ENCODE assay signal across 18 cellular contexts in genomic region chr15:40010681-40011080, GRCh38. TPM values are rescaled to one million over a fixed set of nuclear protein-coding genes. Genes with fewer than 3 reads are reported as not detected.
DNase-seq lines count a peak whose midpoint lies in the region; ATAC-seq, FAIRE-seq and TF ChIP-seq lines count a peak whose summit lies in the region.
"Had no signal": no experiment of that assay in that cellular context is flagged by ENCODE, and none has a peak within 500 bp of the region (broad histone marks: within the 10 kb centered on the region; RNA-seq: fewer than 3 reads in every experiment).

No MANE protein-coding gene starts in this region.

- DNase-seq in HepG2 (ENCODE audit: low spot score) (no peak), endodermal cell (no peak), mesenchymal stem cell (peak; percentile 10), superior temporal gyrus (ENCODE audit: extremely low spot score) (no peak), nephron progenitor cell (no peak)
- no peak for DNase-seq in stimulated activated CD4-positive, alpha-beta T cell treated with anti-CD3 and anti-CD28 coated beads, Interleukin-12 subunit alpha, Interleukin-12 subunit beta, amount 100 ng/mL, for 4 hours
- DNase-seq: activated CD4-positive, alpha-beta T cell treated with anti-CD3 and anti-CD28 coated beads, Interleukin-2, amount 50 U/mL, for 1 hour; activated T-cell treated with anti-CD3 and anti-CD28 coated beads, Interleukin-2, amount 50 U/mL, for 72 hours; effector CD4-positive, alpha-beta T cell; kidney glomerular epithelial cell; naive thymus-derived CD8-positive, alpha-beta T cell; NCI-H1092; SHP77; T1000 had no signal

- FAIRE-seq in HepG2 (lab: Jason Lieb, UNC) = no peak
- FAIRE-seq: A549 had no signal

- H3K9ac ChIP-seq in liver (ENCODE audit: low read depth in 1 of 2, low read length in 2 of 2) (no peak overlapping the region), HepG2 (ENCODE audit: insufficient read depth, low read depth, low read length) (no peak overlapping the region), endodermal cell (ENCODE audit: extremely low read depth, low read length, poor library complexity, severe bottlenecking) (no peak overlapping the region), mesenchymal stem cell (ENCODE audit: low read length) (no peak overlapping the region)

- TF ChIP-seq RAD21 in liver (IDR thresholded peaks at IDR 0.05) (peak in 1 of 2 donors; percentile 17), HepG2 (CRISPR knock-in tag; IDR thresholded peaks at IDR 0.05) (no peak)

- no peaks in the 10 kb centered on the region for H4K20me1 ChIP-seq in HepG2 (ENCODE audit: insufficient read depth, low read length)

- H4K91ac ChIP-seq in mesenchymal stem cell (ENCODE audit: low read length) = no peak overlapping the region

- H3K4me1 ChIP-seq in liver (ENCODE audit: control insufficient read depth in 4 of 4, insufficient read depth in 4 of 4, low read length in 3 of 4) (no peaks in the 10 kb centered on the region), HepG2 (ENCODE audit: insufficient read depth, low read length) (peaks cover 14% of the 10 kb centered on the region), endodermal cell (ENCODE audit: control insufficient read depth, insufficient read depth, low read length) (no peaks in the 10 kb centered on the region), mesenchymal stem cell (ENCODE audit: control insufficient read depth, insufficient read depth, low read depth, low read length) (no peaks in the 10 kb centered on the region)

- peaks cover 82% of the 10 kb centered on the region for H3K36me3 Mint-ChIP-seq in endodermal cell (ENCODE audit: low read depth)
- H3K36me3 Mint-ChIP-seq in nephron progenitor cell (ENCODE audit: low read depth) = peaks cover 87% of the 10 kb centered on the region

- H3K4me2 ChIP-seq in HepG2 (ENCODE audit: low read depth, low read length) (no peak overlapping the region), mesenchymal stem cell (ENCODE audit: low read length, poor library complexity, severe bottlenecking) (no peak overlapping the region)
- H3K4me2 ChIP-seq: A549 had no signal

- H3K9me3 ChIP-seq in liver (ENCODE audit: control insufficient read depth in 4 of 4, low read length in 3 of 4) (no peaks in the 10 kb centered on the region), HepG2 (ENCODE audit: low read length) (peaks cover 19% of the 10 kb centered on the region), endodermal cell (ENCODE audit: control insufficient read depth, low read length) (peaks cover 39% of the 10 kb centered on the region), mesenchymal stem cell (ENCODE audit: control insufficient read depth, low read length) (peaks cover 18% of the 10 kb centered on the region)

- H2BK5ac ChIP-seq in mesenchymal stem cell (ENCODE audit: low read depth, low read length, poor library complexity, severe bottlenecking) = no peak overlapping the region

- no peak overlapping the region for H3K14ac ChIP-seq in mesenchymal stem cell (ENCODE audit: low read length in 2 of 2)

- TF ChIP-seq CTCF in liver (IDR thresholded peaks at IDR 0.05; ENCODE audit: low read depth, low read length, missing input control) (no peak), HepG2 (CRISPR knock-in tag; IDR thresholded peaks at IDR 0.05) (no peak), endodermal cell (conservative IDR thresholded peaks at IDR 0.05) (no peak), nephron progenitor cell (IDR thresholded peaks at IDR 0.05) (no peak)

- H3K27ac ChIP-seq in liver (ENCODE audit: low read depth in 1 of 2, low read length in 2 of 2) = peak overlapping the region in 1 of 2 donors; percentile 20
- H3K27ac ChIP-seq in HepG2 (ENCODE audit: extremely low read length, insufficient read depth, low read length) = no peak overlapping the region
- peak overlapping the region; percentile 79 for H3K27ac ChIP-seq in endodermal cell (ENCODE audit: low read depth, low read length)
- H3K27ac ChIP-seq in mesenchymal stem cell (ENCODE audit: low read length, poor library complexity, severe bottlenecking) = no peak overlapping the region
- H3K27ac ChIP-seq: A549, skin epidermis had no signal

- in situ Hi-C loops in HepG2 (cut with HindIII; ENCODE audit: extremely low pct_ligation_motif_present, low pct_unique_long_range_greater_than_20kb) = no loop called here

- H3K79me2 ChIP-seq in HepG2 (ENCODE audit: insufficient read depth, low read length) = no peaks in the 10 kb centered on the region

- H3K23ac ChIP-seq in mesenchymal stem cell (ENCODE audit: low read length in 2 of 2) = no peak overlapping the region

- H3K4ac ChIP-seq in mesenchymal stem cell (ENCODE audit: low read depth in 1 of 2, low read length in 2 of 2) = no peak overlapping the region

- H4K8ac ChIP-seq in mesenchymal stem cell (ENCODE audit: low read length) = no peak overlapping the region

- CTCF ChIA-PET in HepG2 (lab: Yijun Ruan, JAX; ENCODE audit: low intra/inter-chr PET ratio, low total read pairs) = no interaction called here

- H3K27ac Mint-ChIP-seq in endodermal cell (no peak overlapping the region), nephron progenitor cell (no peak overlapping the region)
- H3K27ac Mint-ChIP-seq: activated T-cell treated with anti-CD3 and anti-CD28 coated beads, Interleukin-2, amount 50 U/mL, for 72 hours; naive thymus-derived CD8-positive, alpha-beta T cell had no signal

- peaks cover 36% of the 10 kb centered on the region for H3K9me3 Mint-ChIP-seq in endodermal cell
- H3K9me3 Mint-ChIP-seq in nephron progenitor cell = peaks cover 36% of the 10 kb centered on the region

- no peak overlapping the region for H2BK120ac ChIP-seq in mesenchymal stem cell (ENCODE audit: low read depth, low read length)

- H3K27me3 ChIP-seq in liver (ENCODE audit: control insufficient read depth in 4 of 4, insufficient read depth in 4 of 4, low read length in 3 of 4) (no peaks in the 10 kb centered on the region), HepG2 (ENCODE audit: control insufficient read depth in 1 of 2, insufficient read depth in 2 of 2, low read length in 2 of 2) (no peaks in the 10 kb centered on the region), endodermal cell (ENCODE audit: control insufficient read depth, insufficient read depth, low read length, poor library complexity, severe bottlenecking) (no peaks in the 10 kb centered on the region), mesenchymal stem cell (ENCODE audit: control insufficient read depth in 1 of 2, insufficient read depth in 1 of 2, low read length in 2 of 2) (no peaks in the 10 kb centered on the region)

- H3K27me3 Mint-ChIP-seq in endodermal cell (ENCODE audit: insufficient read depth) = no peaks in the 10 kb centered on the region
- no peaks in the 10 kb centered on the region for H3K27me3 Mint-ChIP-seq in nephron progenitor cell (ENCODE audit: low read depth, poor library complexity)
- H3K27me3 Mint-ChIP-seq: naive thymus-derived CD8-positive, alpha-beta T cell had no signal

- ATAC-seq in HepG2 = no peak
- ATAC-seq in HG03354 (IDR thresholded peaks at IDR 0.05; ENCODE audit: poor library complexity, severe bottlenecking, unreplicated experiment) = no peak
- ATAC-seq: A549; activated T-cell treated with anti-CD3 and anti-CD28 coated beads, Interleukin-2, amount 50 U/mL, for 72 hours; naive thymus-derived CD8-positive, alpha-beta T cell had no signal

- TF ChIP-seq POLR2A in HepG2 (IDR thresholded peaks at IDR 0.05; ENCODE audit: insufficient read depth in 1 of 2, low read depth in 2 of 2, low read length in 2 of 2) = no peak

- POLR2A ChIA-PET in HepG2 (lab: Yijun Ruan, JAX) = interaction anchor here (2.0 kb wide), 1 partner anchor 8 kb away, joined by 9 read pairs; no protein-coding TSS in a partner anchor

- H3K4me3 ChIP-seq in liver (ENCODE audit: low read depth in 1 of 3, low read length in 3 of 3) = no peak overlapping the region
- H3K4me3 ChIP-seq in HepG2 (replicated peaks in 1 of 3; ENCODE audit: insufficient read depth in 1 of 3, low read depth in 2 of 3, low read length in 3 of 3) = no peak overlapping the region
- no peak overlapping the region for H3K4me3 ChIP-seq in endodermal cell (ENCODE audit: low read length)
- no peak overlapping the region for H3K4me3 ChIP-seq in mesenchymal stem cell (ENCODE audit: insufficient read depth in 1 of 2, low read depth in 1 of 2, low read length in 2 of 2)
- H3K4me3 ChIP-seq: A549, skin epidermis had no signal

- 47% methylated on average over 4 of the region's 4 CpGs for WGBS in liver
- 92% methylated on average over 4 of the region's 4 CpGs for WGBS in HepG2 (ENCODE audit: low lambda C conversion rate)
- WGBS in endodermal cell (ENCODE audit: insufficient coverage in 1 of 2, insufficient read length in 1 of 2), 2 experiments = 79 to 88% methylated on average over 2 to 4 of the region's 4 CpGs
- WGBS in mesenchymal stem cell = 97% methylated on average over 4 of the region's 4 CpGs

- intact Hi-C loops in HepG2 (cut with micrococcal nuclease; ENCODE audit: unreplicated experiment) = no loop called here

- H2BK15ac ChIP-seq in mesenchymal stem cell (ENCODE audit: low read depth, poor library complexity, severe bottlenecking) = no peak overlapping the region

- TF ChIP-seq EP300 in HepG2 (IDR thresholded peaks at IDR 0.05; ENCODE audit: low read depth in 2 of 2, low read length in 2 of 2) (no peak), HepG2 (CRISPR knock-in tag; IDR thresholded peaks at IDR 0.05; ENCODE audit: borderline replicate concordance) (no peak)

- H2AFZ ChIP-seq in HepG2 (ENCODE audit: low read length) = no peak overlapping the region
- no peak overlapping the region for H2AFZ ChIP-seq in mesenchymal stem cell (ENCODE audit: low read depth, low read length)

- no peak overlapping the region for H2AK5ac ChIP-seq in mesenchymal stem cell (ENCODE audit: low read length, severe bottlenecking)

- H3K79me1 ChIP-seq in mesenchymal stem cell (replicated peaks; ENCODE audit: low read length, poor library complexity, severe bottlenecking) = peaks cover 7% of the 10 kb centered on the region

- no peak overlapping the region for H2BK12ac ChIP-seq in mesenchymal stem cell (ENCODE audit: low read length in 2 of 2)

- BruUV-seq in HepG2 (replicated peaks; lab: Mats Ljungman, UMichigan) = no TSS peak

- H3K4me3 Mint-ChIP-seq in endodermal cell = no peak overlapping the region
- H3K4me3 Mint-ChIP-seq in nephron progenitor cell = no peak overlapping the region
- H3K4me3 Mint-ChIP-seq: activated T-cell treated with anti-CD3 and anti-CD28 coated beads, Interleukin-2, amount 50 U/mL, for 72 hours; naive thymus-derived CD8-positive, alpha-beta T cell had no signal

- H3K4me1 Mint-ChIP-seq in endodermal cell = no peaks in the 10 kb centered on the region
- H3K4me1 Mint-ChIP-seq in nephron progenitor cell = no peaks in the 10 kb centered on the region

- H3K36me3 ChIP-seq in liver (ENCODE audit: control insufficient read depth in 4 of 4, insufficient read depth in 3 of 4, low read depth in 1 of 4, low read length in 3 of 4) (peaks cover 16 to 50% (median 35%) of the 10 kb centered on the region in 4 donors), HepG2 (replicated peaks in 1 of 2; ENCODE audit: control insufficient read depth in 1 of 2, insufficient read depth in 2 of 2, low read length in 2 of 2) (peaks cover 23 to 79% of the 10 kb centered on the region in 2 experiments), endodermal cell (ENCODE audit: control insufficient read depth, insufficient read depth, low read length) (peaks cover 86% of the 10 kb centered on the region), mesenchymal stem cell (ENCODE audit: control insufficient read depth in 1 of 2, insufficient read depth in 2 of 2, low read depth in 1 of 2, low read length in 2 of 2) (peaks cover 35 to 100% of the 10 kb centered on the region in 2 experiments)

- H3K18ac ChIP-seq in mesenchymal stem cell (ENCODE audit: low read depth in 1 of 2, low read length in 2 of 2) = no peak overlapping the region

RNA-seq across cellular contexts. Expression of gene SRP14, which starts 28.3 kb away (rescaled TPM):
- 10 to 100 TPM; 67.2 to 84.9 TPM for total RNA-seq in liver
- 100 to 1,000 TPM; 146 to 357 TPM for polyA plus RNA-seq in liver
- total RNA-seq in HepG2 (2016; rRNA removed; fragmentation: Illumina TruSeq; extraction: Trizol) = 208 and 346 TPM in 2 replicates
- 41.2 and 44.6 TPM in 2 replicates for total RNA-seq in HepG2 (2016; cell fraction: cytosol; rRNA removed; fragmentation: Illumina TruSeq; extraction: Trizol; ENCODE audit: low read depth)
- 215 and 364 TPM in 2 replicates for total RNA-seq in HepG2 (2016; cell fraction: insoluble cytoplasmic fraction; rRNA removed; fragmentation: Illumina TruSeq; extraction: Trizol)
- total RNA-seq in HepG2 (2016; cell fraction: membrane; rRNA removed; fragmentation: Illumina TruSeq; extraction: Trizol) = 66.6 and 67.3 TPM in 2 replicates
- total RNA-seq in HepG2 (2016; cell fraction: nucleus; rRNA removed; fragmentation: Illumina TruSeq; extraction: Trizol) = 83.4 and 83.7 TPM in 2 replicates
- 257 and 356 TPM in 2 replicates for polyA plus RNA-seq in HepG2 (2011; rRNA removed)
- 182 and 220 TPM in 2 replicates for polyA plus RNA-seq in HepG2 (2011; cell fraction: cytosol; rRNA removed)
- 51.4 and 52.1 TPM in 2 replicates for polyA plus RNA-seq in HepG2 (2011; cell fraction: nucleus; rRNA removed)
- polyA plus RNA-seq in HepG2 (2012) = 184 and 206 TPM in 2 replicates
- polyA plus RNA-seq in HepG2 (2016; cell fraction: cytosol; fragmentation: Illumina TruSeq; extraction: Trizol; ENCODE audit: low read depth) = 72.3 and 76.1 TPM in 2 replicates
- polyA plus RNA-seq in HepG2 (2016; cell fraction: insoluble cytoplasmic fraction; fragmentation: Illumina TruSeq; extraction: Trizol; ENCODE audit: low read depth) = 607 and 646 TPM in 2 replicates
- 102 TPM in 2 replicates for polyA plus RNA-seq in HepG2 (2016; cell fraction: membrane; fragmentation: Illumina TruSeq; extraction: Trizol; ENCODE audit: low read depth)
- polyA plus RNA-seq in HepG2 (2016; cell fraction: nucleus; fragmentation: Illumina TruSeq; extraction: Trizol; ENCODE audit: insufficient read depth, low read depth) = 218 and 240 TPM in 2 replicates
- polyA minus RNA-seq in HepG2 (2011; rRNA and poly(A)+ RNA removed; ENCODE audit: low replicate concordance) = 39.8 and 85.1 TPM in 2 replicates
- polyA minus RNA-seq in HepG2 (2011; cell fraction: cytosol; rRNA and poly(A)+ RNA removed) = 43.2 and 55.2 TPM in 2 replicates
- 31.1 and 41.5 TPM in 2 replicates for polyA minus RNA-seq in HepG2 (2011; cell fraction: nucleus; rRNA and poly(A)+ RNA removed)
- 100 to 1,000 TPM; 237 to 293 TPM for total RNA-seq in endodermal cell
- polyA plus RNA-seq in endodermal cell (2013, experiment 1 of 2) = 519 TPM
- polyA plus RNA-seq in endodermal cell (2013, experiment 2 of 2) = 534 TPM
- 684 TPM for polyA plus RNA-seq in mesenchymal stem cell (2013, experiment 1 of 2)
- 720 TPM for polyA plus RNA-seq in mesenchymal stem cell (2013, experiment 2 of 2)
